9 cellular contexts compared by ENCODE assay signal in genomic region chr1:173507205-173507846, GRCh38. TPM values are rescaled to one million over a fixed set of nuclear protein-coding genes. Genes with fewer than 3 reads are reported as not detected.
DNase-seq lines count a peak whose midpoint lies in the region; ATAC-seq, FAIRE-seq and TF ChIP-seq lines count a peak whose summit lies in the region.
"Had no signal": no experiment of that assay in that cellular context is flagged by ENCODE, and none has a peak within 500 bp of the region (broad histone marks: within the 10 kb centered on the region; RNA-seq: fewer than 3 reads in every experiment).

No MANE protein-coding gene starts in this region.

- H3F3A ChIP-seq in PC-3 (ENCODE audit: low read length, unreplicated experiment): peaks cover 17% of the 10 kb centered on the region

- peak; percentile 99 for FAIRE-seq in G401.6 (lab: Jason Lieb, UNC)

- peak overlapping the region; percentile 78 for H3K4me2 ChIP-seq in PC-3 (ENCODE audit: low read length)

- H3K79me2 ChIP-seq in PC-3 (ENCODE audit: low read length): no peaks in the 10 kb centered on the region

- H4K20me1 ChIP-seq in PC-3 (ENCODE audit: low read length): no peaks in the 10 kb centered on the region

- H3K4me1 Mint-ChIP-seq in progenitor cell of endocrine pancreas (ENCODE audit: low read depth): peaks cover 18% of the 10 kb centered on the region
- no peaks in the 10 kb centered on the region for H3K4me1 Mint-ChIP-seq in effector memory CD8-positive, alpha-beta T cell (ENCODE audit: low read depth in 2 of 2)

- TF ChIP-seq CTCF in PC-3 (conservative IDR thresholded peaks at IDR 0.05; ENCODE audit: low read depth, low read length) (no peak), progenitor cell of endocrine pancreas (IDR thresholded peaks at IDR 0.05; ENCODE audit: unreplicated experiment) (no peak)

- DNase-seq in PC-3 (peak; percentile 100), fibroblast of peridontal ligament (ENCODE audit: extremely low read depth) (peak; percentile 84), progenitor cell of endocrine pancreas (ENCODE audit: low spot score, unreplicated experiment) (no peak), posterior vena cava (ENCODE audit: low spot score) (no peak), GDM1 (lab: John Stamatoyannopoulos, UW) (no peak)
- no peak for DNase-seq in effector memory CD8-positive, alpha-beta T cell
- DNase-seq: left cardiac atrium had no signal

- peak overlapping the region; percentile 83 for H3K27ac ChIP-seq in PC-3 (ENCODE audit: low read length)

- no peaks in the 10 kb centered on the region for H3K36me3 ChIP-seq in PC-3 (ENCODE audit: low read depth, low read length)

- ATAC-seq in PC-3 (peak; percentile 87), GM21737 (IDR thresholded peaks at IDR 0.05; ENCODE audit: unreplicated experiment) (no peak)
- no peak for ATAC-seq in effector memory CD8-positive, alpha-beta T cell (replicated peaks)

- intact Hi-C loops in PC-3 (cut with micrococcal nuclease) (loop anchor here (1.0 to 2.0 kb wide), 8 partner anchors 18 to 761 kb away; partner anchors contain the start of genes CENPL and DARS2), posterior vena cava (cut with DNase I) (no loop called here)

- no peaks in the 10 kb centered on the region for H3K27me3 ChIP-seq in PC-3 (ENCODE audit: low read length)

- H3K4me3 ChIP-seq in PC-3 (ENCODE audit: low read length): peak overlapping the region; percentile 48

- H3K9me2 ChIP-seq in PC-3 (replicated peaks; ENCODE audit: low read length): no peaks in the 10 kb centered on the region

- CTCF ChIA-PET in PC-3 (lab: Charles Lee): interaction anchor here (0.5 to 1.5 kb wide), 24 partner anchors 14 to 764 kb away, joined by 3 to 27 read pairs (median 4); partner anchors contain the start of genes CENPL, DARS2, KLHL20 and PRDX6

- H3K9me3 Mint-ChIP-seq in progenitor cell of endocrine pancreas (ENCODE audit: low read depth): no peaks in the 10 kb centered on the region
- no peaks in the 10 kb centered on the region for H3K9me3 Mint-ChIP-seq in effector memory CD8-positive, alpha-beta T cell

- POLR2A ChIA-PET in PC-3 (lab: Charles Lee; ENCODE audit: unreplicated experiment): interaction anchor here (0.5 to 1.9 kb wide), 12 partner anchors 15 to 540 kb away, joined by 3 to 16 read pairs (median 8); partner anchors contain the start of genes KLHL20 and PRDX6

- peak overlapping the region; percentile 19 for H3K4me3 Mint-ChIP-seq in progenitor cell of endocrine pancreas (ENCODE audit: low read depth)
- H3K4me3 Mint-ChIP-seq in effector memory CD8-positive, alpha-beta T cell: no peak overlapping the region

- H3K36me3 Mint-ChIP-seq in progenitor cell of endocrine pancreas (ENCODE audit: insufficient read depth): no peaks in the 10 kb centered on the region
- H3K36me3 Mint-ChIP-seq in effector memory CD8-positive, alpha-beta T cell (ENCODE audit: insufficient read depth): peaks cover 7% of the 10 kb centered on the region

- H3K9me3 ChIP-seq in PC-3 (ENCODE audit: low read length): no peaks in the 10 kb centered on the region

- peak overlapping the region; percentile 92 for H3K27ac Mint-ChIP-seq in progenitor cell of endocrine pancreas
- peak overlapping the region in 1 of 2 donors; percentile 25 for H3K27ac Mint-ChIP-seq in effector memory CD8-positive, alpha-beta T cell

- no peaks in the 10 kb centered on the region for H3K27me3 Mint-ChIP-seq in progenitor cell of endocrine pancreas
- no peaks in the 10 kb centered on the region for H3K27me3 Mint-ChIP-seq in effector memory CD8-positive, alpha-beta T cell

- H2AFZ ChIP-seq in PC-3 (ENCODE audit: low read length): peak overlapping the region; percentile 8

- H3K4me1 ChIP-seq in PC-3 (ENCODE audit: insufficient read depth, low read length): peaks cover 37% of the 10 kb centered on the region

- no TSS peak for BruUV-seq in PC-3 (replicated peaks; lab: Mats Ljungman, UMichigan)

- peak overlapping the region; percentile 59 for H3K9ac ChIP-seq in PC-3 (ENCODE audit: low read length)

RNA-seq across cellular contexts. Expression of gene PRDX6, which starts 30.2 kb away (rescaled TPM):
- total RNA-seq in PC-3 (2014; rRNA removed): 649 and 829 TPM in 2 replicates
- total RNA-seq in progenitor cell of endocrine pancreas: 258 and 264 TPM in 2 replicates
- 100 to 1,000 TPM; 168 to 186 TPM for total RNA-seq in posterior vena cava

Comparison
In these comparisons a context has a peak if more than half of its experiments do, and no peak if none do; other contexts are left out.
1. DNase-seq: peak in PC-3 (single experiment) and fibroblast of peridontal ligament (single experiment); none in progenitor cell of endocrine pancreas (single experiment), posterior vena cava (single experiment), effector memory CD8-positive, alpha-beta T cell (0 of 3) and GDM1 (single experiment).